ENCODE assay signal across 1 cellular context in the genomic region with DNA sequence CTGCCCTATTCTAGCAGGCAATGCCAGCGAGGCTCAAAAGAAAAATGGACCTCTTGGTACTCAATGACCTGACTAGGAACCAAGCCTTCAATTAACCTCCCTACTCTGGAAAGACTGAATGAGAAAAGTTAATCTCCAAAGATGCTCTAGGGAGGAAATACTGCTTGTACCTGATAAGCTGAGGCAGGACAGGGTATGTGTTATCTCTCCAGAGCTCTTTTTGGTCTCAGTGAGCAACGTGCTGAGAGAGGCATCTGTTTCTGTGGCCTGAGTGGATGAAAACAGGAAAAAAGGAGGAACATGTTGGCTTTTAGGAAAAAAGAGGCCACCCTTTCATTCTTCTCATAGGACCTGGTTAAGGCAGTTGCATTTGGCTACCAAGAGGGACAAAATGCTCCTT.
A peak's percentile ranks its signal among the peaks of the same experiment; 100 is the strongest.
TF ChIP-seq lines count a peak whose summit lies in the region.

No MANE protein-coding gene starts in this region.

TF ChIP-seq in K562, 482 proteins besides CTCF, POLR2A, EP300 and RAD21 (continued from another document):
- TF ChIP-seq, protein P1, sequence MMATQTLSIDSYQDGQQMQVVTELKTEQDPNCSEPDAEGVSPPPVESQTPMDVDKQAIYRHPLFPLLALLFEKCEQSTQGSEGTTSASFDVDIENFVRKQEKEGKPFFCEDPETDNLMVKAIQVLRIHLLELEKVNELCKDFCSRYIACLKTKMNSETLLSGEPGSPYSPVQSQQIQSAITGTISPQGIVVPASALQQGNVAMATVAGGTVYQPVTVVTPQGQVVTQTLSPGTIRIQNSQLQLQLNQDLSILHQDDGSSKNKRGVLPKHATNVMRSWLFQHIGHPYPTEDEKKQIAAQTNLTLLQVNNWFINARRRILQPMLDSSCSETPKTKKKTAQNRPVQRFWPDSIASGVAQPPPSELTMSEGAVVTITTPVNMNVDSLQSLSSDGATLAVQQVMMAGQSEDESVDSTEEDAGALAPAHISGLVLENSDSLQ (IDR thresholded peaks at IDR 0.05): no peak
- TF ChIP-seq, protein P2, sequence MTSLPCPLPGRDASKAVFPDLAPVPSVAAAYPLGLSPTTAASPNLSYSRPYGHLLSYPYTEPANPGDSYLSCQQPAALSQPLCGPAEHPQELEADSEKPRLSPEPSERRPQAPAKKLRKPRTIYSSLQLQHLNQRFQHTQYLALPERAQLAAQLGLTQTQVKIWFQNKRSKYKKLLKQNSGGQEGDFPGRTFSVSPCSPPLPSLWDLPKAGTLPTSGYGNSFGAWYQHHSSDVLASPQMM (CRISPR knock-in tag; IDR thresholded peaks at IDR 0.05): no peak
- TF ChIP-seq MIER1 (IDR thresholded peaks at IDR 0.05; ENCODE audit: low read depth) (no peak), ZNF384 (IDR thresholded peaks at IDR 0.05; ENCODE audit: low read depth, low read length) (no peak), RBM22 (IDR thresholded peaks at IDR 0.05; ENCODE audit: low read depth, low read length, poor library complexity, severe bottlenecking) (no peak), MYC (IDR thresholded peaks at IDR 0.05; ENCODE audit: low read depth, low read length) (0 out of 2 replicates have a peak, but pooled peaks have one; percentile 23), MYC (CRISPR knock-in tag; IDR thresholded peaks at IDR 0.05; ENCODE audit: borderline replicate concordance, low read depth) (no peak), ZNF395 (CRISPR knock-in tag; IDR thresholded peaks at IDR 0.05) (no peak), ZNF280B (CRISPR knock-in tag; IDR thresholded peaks at IDR 0.05) (no peak), NFRKB (IDR thresholded peaks at IDR 0.05; ENCODE audit: low read depth) (no peak)
- TF ChIP-seq, protein P3, sequence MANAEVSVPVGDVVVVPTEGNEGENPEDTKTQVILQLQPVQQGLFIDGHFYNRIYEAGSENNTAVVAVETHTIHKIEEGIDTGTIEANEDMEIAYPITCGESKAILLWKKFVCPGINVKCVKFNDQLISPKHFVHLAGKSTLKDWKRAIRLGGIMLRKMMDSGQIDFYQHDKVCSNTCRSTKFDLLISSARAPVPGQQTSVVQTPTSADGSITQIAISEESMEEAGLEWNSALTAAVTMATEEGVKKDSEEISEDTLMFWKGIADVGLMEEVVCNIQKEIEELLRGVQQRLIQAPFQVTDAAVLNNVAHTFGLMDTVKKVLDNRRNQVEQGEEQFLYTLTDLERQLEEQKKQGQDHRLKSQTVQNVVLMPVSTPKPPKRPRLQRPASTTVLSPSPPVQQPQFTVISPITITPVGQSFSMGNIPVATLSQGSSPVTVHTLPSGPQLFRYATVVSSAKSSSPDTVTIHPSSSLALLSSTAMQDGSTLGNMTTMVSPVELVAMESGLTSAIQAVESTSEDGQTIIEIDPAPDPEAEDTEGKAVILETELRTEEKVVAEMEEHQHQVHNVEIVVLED (CRISPR knock-in tag; IDR thresholded peaks at IDR 0.05): no peak
